ENCODE assay signal across 13 cellular contexts in the genomic region with DNA sequence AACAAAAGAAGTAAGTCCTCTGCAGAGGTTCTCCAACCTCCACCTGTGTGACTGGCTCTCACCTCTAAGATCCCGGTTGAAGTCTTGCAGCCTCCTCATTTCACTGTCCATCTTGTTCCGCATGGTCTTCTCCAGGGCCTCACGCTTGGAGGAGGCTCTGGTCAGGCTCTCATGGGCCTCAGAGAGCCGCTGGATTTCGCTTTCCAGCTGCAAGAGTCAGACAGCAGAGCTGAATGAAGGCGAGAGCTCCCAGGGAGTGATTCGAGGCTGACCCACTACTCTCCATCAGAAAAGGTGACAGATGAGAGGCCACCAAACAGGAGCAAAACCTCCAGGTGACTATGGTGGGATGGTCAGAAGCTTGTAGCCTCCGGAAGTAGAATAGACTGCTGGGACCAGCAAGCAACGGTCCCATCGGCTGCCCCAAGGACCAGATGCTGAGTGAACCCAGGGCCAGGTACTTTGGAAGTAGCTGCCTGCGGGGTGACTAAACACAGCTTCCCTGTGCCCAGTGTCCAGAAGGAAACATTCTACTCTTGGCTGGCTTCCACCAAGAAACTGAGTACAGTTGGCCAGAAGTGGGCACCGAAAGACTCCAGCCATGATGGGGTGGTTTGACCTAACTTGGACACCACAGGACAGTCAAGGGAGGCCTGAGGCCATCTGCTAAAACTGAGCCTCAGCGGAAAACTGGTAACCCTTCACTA. TPM values are rescaled to one million over a fixed set of nuclear protein-coding genes. Genes with fewer than 3 reads are reported as not detected.
A peak's percentile ranks its signal among the peaks of the same experiment; 100 is the strongest.
DNase-seq lines count a peak whose midpoint lies in the region; ATAC-seq and TF ChIP-seq lines count a peak whose summit lies in the region.
"Had no signal": no experiment of that assay in that cellular context is flagged by ENCODE, and none has a peak within 500 bp of the region (broad histone marks: within the 10 kb centered on the region; RNA-seq: fewer than 3 reads in every experiment).

No MANE protein-coding gene starts in this region.

- H2AFZ ChIP-seq in ACC112 (ENCODE audit: low read length, unreplicated experiment): no peak overlapping the region

- TF ChIP-seq CTCF in left ventricle myocardium inferior (IDR thresholded peaks at IDR 0.05; ENCODE audit: borderline replicate concordance): no peak

- H3K9me3 ChIP-seq in SK-N-MC (ENCODE audit: low read depth, low read length) (no peaks in the 10 kb centered on the region), left ventricle myocardium inferior (replicated peaks) (no peaks in the 10 kb centered on the region)

- H3K4me1 ChIP-seq in ACC112 (ENCODE audit: control insufficient read depth, insufficient read depth, low read length, unreplicated experiment) (peaks cover 93% of the 10 kb centered on the region), left ventricle myocardium inferior (peaks cover 99% of the 10 kb centered on the region), rectal smooth muscle tissue (ENCODE audit: control insufficient read depth, insufficient read depth, low read length) (peaks cover 77% of the 10 kb centered on the region)

- peaks cover 58% of the 10 kb centered on the region for H3K79me2 ChIP-seq in ACC112 (ENCODE audit: control insufficient read depth, insufficient read depth, low read length, unreplicated experiment)

- peaks cover 62% of the 10 kb centered on the region for H3K36me3 ChIP-seq in ACC112 (ENCODE audit: insufficient read depth, low read length)
- H3K36me3 ChIP-seq in SK-N-MC (ENCODE audit: insufficient read depth, low read length): peaks cover 93% of the 10 kb centered on the region
- peaks cover 93% of the 10 kb centered on the region for H3K36me3 ChIP-seq in left ventricle myocardium inferior
- H3K36me3 ChIP-seq in rectal smooth muscle tissue (ENCODE audit: control insufficient read depth, insufficient read depth, low read length): peaks cover 40% of the 10 kb centered on the region

- H3K4me3 ChIP-seq in ACC112 (ENCODE audit: low read depth, low read length) (no peak overlapping the region), SK-N-MC (no peak overlapping the region), left ventricle myocardium inferior (peak overlapping the region; percentile 3), rectal smooth muscle tissue (ENCODE audit: low read length) (no peak overlapping the region)

- H3K27ac ChIP-seq in ACC112 (ENCODE audit: low read depth, low read length): peak overlapping the region; percentile 76
- H3K27ac ChIP-seq in SK-N-MC: peak overlapping the region; percentile 95
- H3K27ac ChIP-seq in left ventricle myocardium inferior (replicated peaks): peak overlapping the region; percentile 100
- H3K27ac ChIP-seq in rectal smooth muscle tissue (ENCODE audit: low read depth, low read length): peak overlapping the region; percentile 47

- no peak for DNase-seq in SK-N-MC (ENCODE audit: low read depth, low spot score)
- no peak for DNase-seq in left ventricle myocardium inferior
- no peak for DNase-seq in stimulated activated CD8-positive, alpha-beta memory T cell treated with anti-CD3 and anti-CD28 coated beads, Interleukin-4, amount 100 ng/mL, for 48 hours
- DNase-seq: activated gamma-delta T cell, GF-D8, naive B cell, NCI-H1048 had no signal

- H3K9ac ChIP-seq in SK-N-MC (ENCODE audit: insufficient read length) (no peak overlapping the region), rectal smooth muscle tissue (ENCODE audit: low read length) (no peak overlapping the region)

- H3K27me3 ChIP-seq in ACC112 (ENCODE audit: insufficient read depth, low read length): no peaks in the 10 kb centered on the region
- no peaks in the 10 kb centered on the region for H3K27me3 ChIP-seq in left ventricle myocardium inferior (ENCODE audit: low read depth)
- H3K27me3 ChIP-seq in rectal smooth muscle tissue (ENCODE audit: control insufficient read depth, insufficient read depth, low read length): no peaks in the 10 kb centered on the region

- no peak for ATAC-seq in GM18520 (IDR thresholded peaks at IDR 0.05; ENCODE audit: unreplicated experiment)
- ATAC-seq in GM18517 (IDR thresholded peaks at IDR 0.05; ENCODE audit: unreplicated experiment): no peak
- no peak for ATAC-seq in HG02840 (IDR thresholded peaks at IDR 0.05; ENCODE audit: low FRiP score, unreplicated experiment)
- ATAC-seq: stimulated activated effector memory CD8-positive, alpha-beta T cell treated with anti-CD3 and anti-CD28 coated beads, Interleukin-12 subunit alpha, Interleukin-12 subunit beta, amount 100 ng/mL, for 72 hours had no signal

- intact Hi-C loops in left ventricle myocardium inferior (cut with micrococcal nuclease): no loop called here

RNA-seq across cellular contexts. Expression of gene AMOTL2, which starts 7.9 kb away (rescaled TPM):
- total RNA-seq in left ventricle myocardium inferior: 44.4 TPM

Comparison
In these comparisons a context has a peak if more than half of its experiments do, and no peak if none do; other contexts are left out.
1. H3K27ac ChIP-seq: peak in every context shown above with its lines; median percentile 100 in left ventricle myocardium inferior; 95 in SK-N-MC; 76 in ACC112; 47 in rectal smooth muscle tissue.